8 cellular contexts compared by ENCODE assay signal in the genomic region with DNA sequence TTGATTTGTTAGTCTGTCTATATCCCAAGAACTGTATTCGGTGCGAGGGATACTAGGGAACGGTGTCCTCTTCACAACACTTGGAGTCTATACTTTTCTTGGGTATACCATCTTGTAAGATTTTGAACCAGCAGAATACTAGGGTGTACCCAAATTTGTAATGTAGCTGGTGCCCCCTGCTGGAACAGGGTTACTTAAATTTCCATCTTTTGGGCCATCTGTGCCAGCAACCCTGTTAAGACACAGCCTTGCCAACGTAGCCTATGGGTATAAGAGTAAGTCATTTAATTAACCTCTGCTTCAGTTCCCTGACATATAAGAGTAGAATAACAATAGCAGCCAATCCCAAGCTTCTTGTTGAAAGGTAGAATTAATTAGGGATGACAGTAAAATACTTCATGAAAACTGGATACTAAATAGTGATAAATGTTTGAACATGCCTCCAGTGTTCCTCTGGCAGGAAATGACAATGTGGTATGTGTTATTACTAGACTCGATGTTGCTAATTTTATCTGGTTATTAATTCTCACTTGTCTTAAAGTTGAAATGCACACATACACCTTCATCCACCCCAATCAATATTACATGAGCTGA.
DNase-seq lines count a peak whose midpoint lies in the region; ATAC-seq and TF ChIP-seq lines count a peak whose summit lies in the region.

No MANE protein-coding gene starts in this region.

- no peak overlapping the region for H3K27ac ChIP-seq in lower lobe of right lung

- peak; percentile 73 for ATAC-seq in GM18520 (IDR thresholded peaks at IDR 0.05; ENCODE audit: unreplicated experiment)
- ATAC-seq in T-helper 17 cell: peak; percentile 78
- ATAC-seq in lower lobe of right lung: peak; percentile 35 to 61

- no peaks in the 10 kb centered on the region for H3K27me3 ChIP-seq in lower lobe of right lung (ENCODE audit: low read depth)

- H3K4me1 ChIP-seq in lower lobe of right lung: no peaks in the 10 kb centered on the region

- no peaks in the 10 kb centered on the region for H3K36me3 ChIP-seq in lower lobe of right lung

- peak; percentile 32 for DNase-seq in AG08396 (ENCODE audit: low spot score)
- DNase-seq in Jurkat, Clone E6-1 (ENCODE audit: low read depth, low spot score): peak; percentile 43
- peak; percentile 25 to 60 (median 34) for DNase-seq in T-helper 17 cell
- peak; percentile 27 for DNase-seq in astrocyte of the hippocampus (ENCODE audit: low read depth, low spot score)
- no peak for DNase-seq in lower lobe of right lung
- peak; percentile 35 to 40 for DNase-seq in stimulated activated CD8-positive, alpha-beta memory T cell treated with anti-CD3 and anti-CD28 coated beads, Interleukin-2, amount 100 ng/mL, for 48 hours (ENCODE audit: low read depth in 2 of 2)
- no peak for DNase-seq in epidermal melanocyte (ENCODE audit: insufficient read length, low spot score)

- H3K4me1 Mint-ChIP-seq in T-helper 17 cell: peaks cover 14% of the 10 kb centered on the region

- no peaks in the 10 kb centered on the region for H3K9me3 ChIP-seq in T-helper 17 cell (ENCODE audit: control insufficient read depth, low read length, poor library complexity, severe bottlenecking)
- H3K9me3 ChIP-seq in lower lobe of right lung: no peaks in the 10 kb centered on the region

- peak overlapping the region; percentile 71 for H3K27ac Mint-ChIP-seq in T-helper 17 cell

- no peak overlapping the region for H3K4me3 Mint-ChIP-seq in T-helper 17 cell

- peak; percentile 37 for TF ChIP-seq CTCF in lower lobe of right lung (IDR thresholded peaks at IDR 0.05)

- intact Hi-C loops in lower lobe of right lung (cut with DNase I): no loop called here

- no peaks in the 10 kb centered on the region for H3K27me3 Mint-ChIP-seq in T-helper 17 cell

- H3K36me3 Mint-ChIP-seq in T-helper 17 cell (ENCODE audit: low read depth): peaks cover 5% of the 10 kb centered on the region

- H3K4me3 ChIP-seq in Jurkat, Clone E6-1 (ENCODE audit: low read length): no peak overlapping the region
- no peak overlapping the region for H3K4me3 ChIP-seq in lower lobe of right lung

Comparison
In these comparisons a context has a peak if more than half of its experiments do, and no peak if none do; other contexts are left out.
1. DNase-seq: peak in AG08396 (single experiment), Jurkat, Clone E6-1 (single experiment), T-helper 17 cell (3 of 3), astrocyte of the hippocampus (single experiment) and stimulated activated CD8-positive, alpha-beta memory T cell treated with anti-CD3 and anti-CD28 coated beads, Interleukin-2, amount 100 ng/mL, for 48 hours (2 of 2); none in lower lobe of right lung (single experiment) and epidermal melanocyte (single experiment).
2. Peak in every context shown above with its lines, with median percentiles within 50 percentile points of each other: ATAC-seq.